8 cellular contexts compared by ENCODE assay signal in the genomic region with DNA sequence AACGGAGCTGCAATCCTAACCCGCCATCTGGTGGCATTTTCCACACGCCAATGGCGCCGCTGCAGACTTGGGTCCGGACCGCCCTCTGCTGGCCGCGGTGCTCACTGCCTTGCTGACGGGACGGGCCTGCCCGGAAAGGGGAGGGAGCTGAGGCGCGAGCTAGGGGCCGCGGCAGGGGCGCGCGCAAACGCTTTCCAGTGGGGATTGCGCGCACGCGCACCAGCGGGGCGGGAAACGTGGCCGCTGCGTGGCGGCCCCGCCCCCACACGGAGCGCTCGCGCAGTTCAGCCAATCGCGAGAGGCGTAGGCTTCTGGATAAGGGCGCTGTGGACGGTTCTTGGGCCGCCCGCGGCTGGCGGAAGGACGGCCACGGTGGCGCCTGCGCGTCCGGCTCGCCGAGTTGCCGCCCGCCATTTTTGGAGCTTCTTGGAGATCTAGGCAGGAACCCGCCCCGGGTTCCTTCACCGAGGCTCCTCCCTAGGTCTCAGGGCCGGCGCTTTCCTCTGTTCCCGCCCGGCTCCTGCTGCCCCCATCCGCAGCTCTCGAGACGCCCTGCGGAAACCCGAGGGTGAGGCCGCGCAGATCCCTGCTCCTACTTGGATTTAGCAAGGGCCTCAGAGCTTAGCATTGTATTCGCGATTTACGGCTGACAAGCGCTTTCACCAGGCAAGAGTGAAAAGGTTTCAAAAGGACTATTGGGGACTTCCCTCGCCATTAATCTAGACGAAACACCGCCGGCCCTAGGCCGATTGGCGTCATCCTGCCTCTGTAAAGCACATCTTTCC.
DNase-seq lines count a peak whose midpoint lies in the region; ATAC-seq and FAIRE-seq lines count a peak whose summit lies in the region.

STAG1 (minus strand) TSS at position 52 of the 785 bp plus-strand sequence. CDS start 121,480 bp downstream, outside the sequence.

- H3K27me3 ChIP-seq in BLaER1 (no peaks in the 10 kb centered on the region), layer of hippocampus (ENCODE audit: control insufficient read depth, insufficient read depth, low read length) (no peaks in the 10 kb centered on the region)

- H3K9me3 ChIP-seq in BLaER1: no peaks in the 10 kb centered on the region

- peaks cover 11% of the 10 kb centered on the region; the same call in 1 of the 2 replicates for H4K20me1 ChIP-seq in BLaER1

- peak; percentile 86 for DNase-seq in GM19239 (ENCODE audit: insufficient read length, low spot score)
- peak; percentile 96 to 99 for DNase-seq in NCI-H524 (lab: John Stamatoyannopoulos, UW)
- DNase-seq in activated CD4-positive, alpha-beta T cell treated with anti-CD3 and anti-CD28 coated beads for 4 hours: peak; percentile 98 to 99
- DNase-seq in stimulated activated CD4-positive, alpha-beta T cell treated with anti-CD3 and anti-CD28 coated beads, Interleukin-1b, Interleukin-23, amount 100 ng/mL, for 4 hours (ENCODE audit: low read depth in 2 of 2): peak; percentile 98 to 99

- peaks cover 37% of the 10 kb centered on the region for H3K4me1 ChIP-seq in BLaER1

- H3K4me2 ChIP-seq in BLaER1: peak within 1 kb of the TSS; percentile 92

- no peaks in the 10 kb centered on the region for H3K36me3 ChIP-seq in BLaER1

- FAIRE-seq in GM19239 (lab: Jason Lieb, UNC): no peak

- peak within 1 kb of the TSS; percentile 81 for H3K4me3 ChIP-seq in BLaER1

- peak; percentile 84 for ATAC-seq in HG03457 (IDR thresholded peaks at IDR 0.05; ENCODE audit: unreplicated experiment)

- H3K9ac ChIP-seq in BLaER1: peak within 1 kb of the TSS; percentile 99

- H3K27ac ChIP-seq in BLaER1 (peak within 1 kb of the TSS; percentile 98), cingulate gyrus (ENCODE audit: low read depth, low read length) (peak within 1 kb of the TSS; percentile 100), layer of hippocampus (ENCODE audit: low read depth, low read length) (peak within 1 kb of the TSS; percentile 99)

Comparison
In these comparisons a context has a peak if more than half of its experiments do, and no peak if none do; other contexts are left out.
1. Peak in every context shown above with its lines: DNase-seq, ATAC-seq, H3K4me3 ChIP-seq and H3K27ac ChIP-seq.